Comparison of ENCODE assay signal across 2 cellular contexts in genomic region chr1:15380606-15381508, GRCh38.
TF ChIP-seq lines count a peak whose summit lies in the region.

No MANE protein-coding gene starts in this region.

TF ChIP-seq in GM12878, 131 proteins besides CTCF, POLR2A, EP300 and RAD21:
- no peak for TF ChIP-seq KDM1A (IDR thresholded peaks at IDR 0.05; ENCODE audit: borderline replicate concordance)
- no peak for TF ChIP-seq RELA (IDR thresholded peaks at IDR 0.05; ENCODE audit: borderline replicate concordance, partially characterized antibody)
- TF ChIP-seq, protein P1, sequence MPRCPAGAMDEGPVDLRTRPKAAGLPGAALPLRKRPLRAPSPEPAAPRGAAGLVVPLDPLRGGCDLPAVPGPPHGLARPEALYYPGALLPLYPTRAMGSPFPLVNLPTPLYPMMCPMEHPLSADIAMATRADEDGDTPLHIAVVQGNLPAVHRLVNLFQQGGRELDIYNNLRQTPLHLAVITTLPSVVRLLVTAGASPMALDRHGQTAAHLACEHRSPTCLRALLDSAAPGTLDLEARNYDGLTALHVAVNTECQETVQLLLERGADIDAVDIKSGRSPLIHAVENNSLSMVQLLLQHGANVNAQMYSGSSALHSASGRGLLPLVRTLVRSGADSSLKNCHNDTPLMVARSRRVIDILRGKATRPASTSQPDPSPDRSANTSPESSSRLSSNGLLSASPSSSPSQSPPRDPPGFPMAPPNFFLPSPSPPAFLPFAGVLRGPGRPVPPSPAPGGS (IDR thresholded peaks at IDR 0.05; ENCODE audit: borderline replicate concordance, insufficient read depth, low read depth, low read length, poor library complexity, severe bottlenecking): peak; percentile 95
- TF ChIP-seq, protein P2, sequence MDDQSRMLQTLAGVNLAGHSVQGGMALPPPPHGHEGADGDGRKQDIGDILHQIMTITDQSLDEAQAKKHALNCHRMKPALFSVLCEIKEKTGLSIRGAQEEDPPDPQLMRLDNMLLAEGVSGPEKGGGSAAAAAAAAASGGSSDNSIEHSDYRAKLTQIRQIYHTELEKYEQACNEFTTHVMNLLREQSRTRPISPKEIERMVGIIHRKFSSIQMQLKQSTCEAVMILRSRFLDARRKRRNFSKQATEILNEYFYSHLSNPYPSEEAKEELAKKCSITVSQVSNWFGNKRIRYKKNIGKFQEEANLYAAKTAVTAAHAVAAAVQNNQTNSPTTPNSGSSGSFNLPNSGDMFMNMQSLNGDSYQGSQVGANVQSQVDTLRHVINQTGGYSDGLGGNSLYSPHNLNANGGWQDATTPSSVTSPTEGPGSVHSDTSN (IDR thresholded peaks at IDR 0.05; ENCODE audit: insufficient replicate concordance, low read depth, low read length): peak; percentile 44

TF ChIP-seq in H1, 55 proteins besides CTCF, POLR2A, EP300 and RAD21:
- no peak for TF ChIP-seq SP4 (IDR thresholded peaks at IDR 0.05; ENCODE audit: low read length)
- 0 out of 2 replicates have a peak, but pooled peaks have one; percentile 31 for TF ChIP-seq E2F6 (IDR thresholded peaks at IDR 0.05)
